ENCODE assay signal across 8 cellular contexts in genomic region chr7:114944742-114945625, GRCh38.
A peak's percentile ranks its signal among the peaks of the same experiment; 100 is the strongest.
DNase-seq lines count a peak whose midpoint lies in the region; ATAC-seq and TF ChIP-seq lines count a peak whose summit lies in the region.

No MANE protein-coding gene starts in this region.

- H3K4me3 ChIP-seq in HFF-Myc (replicated peaks; ENCODE audit: low read depth, low read length) (peak overlapping the region; percentile 22), cardiac fibroblast (replicated peaks in 1 of 2; ENCODE audit: low read depth in 2 of 2, low read length in 2 of 2) (peak overlapping the region; percentile 4 to 33)

- TF ChIP-seq CTCF in HFF-Myc (IDR thresholded peaks at IDR 0.05; ENCODE audit: low read depth, low read length, missing control alignments) (no peak), cardiac fibroblast (IDR thresholded peaks at IDR 0.05; ENCODE audit: low read depth, low read length) (no peak)

- peak; percentile 84 for DNase-seq in HFF-Myc (ENCODE audit: extremely low read depth, low read depth)
- DNase-seq in cardiac fibroblast (ENCODE audit: low read depth in 2 of 2) = peak; percentile 87 to 92
- DNase-seq in kidney tubule cell (ENCODE audit: low spot score) = peak; percentile 23
- peak; percentile 72 for DNase-seq in smooth muscle cell of the brain vasculature (ENCODE audit: low read depth, low spot score)
- no peak for DNase-seq in NK-92 (lab: John Stamatoyannopoulos, UW; ENCODE audit: unreplicated experiment)
- no peak for DNase-seq in UCSD-AML1 (lab: John Stamatoyannopoulos, UW; ENCODE audit: unreplicated experiment)

- ATAC-seq in GM19455 (IDR thresholded peaks at IDR 0.05; ENCODE audit: unreplicated experiment) (no peak), HG02973 (IDR thresholded peaks at IDR 0.05; ENCODE audit: unreplicated experiment) (no peak)

Comparison
In these comparisons a context has a peak if more than half of its experiments do, and no peak if none do; other contexts are left out.
1. DNase-seq: peak in HFF-Myc (single experiment), cardiac fibroblast (2 of 2), kidney tubule cell (single experiment) and smooth muscle cell of the brain vasculature (single experiment); none in NK-92 (single experiment) and UCSD-AML1 (single experiment).